9 cellular contexts compared by ENCODE assay signal in the genomic region with DNA sequence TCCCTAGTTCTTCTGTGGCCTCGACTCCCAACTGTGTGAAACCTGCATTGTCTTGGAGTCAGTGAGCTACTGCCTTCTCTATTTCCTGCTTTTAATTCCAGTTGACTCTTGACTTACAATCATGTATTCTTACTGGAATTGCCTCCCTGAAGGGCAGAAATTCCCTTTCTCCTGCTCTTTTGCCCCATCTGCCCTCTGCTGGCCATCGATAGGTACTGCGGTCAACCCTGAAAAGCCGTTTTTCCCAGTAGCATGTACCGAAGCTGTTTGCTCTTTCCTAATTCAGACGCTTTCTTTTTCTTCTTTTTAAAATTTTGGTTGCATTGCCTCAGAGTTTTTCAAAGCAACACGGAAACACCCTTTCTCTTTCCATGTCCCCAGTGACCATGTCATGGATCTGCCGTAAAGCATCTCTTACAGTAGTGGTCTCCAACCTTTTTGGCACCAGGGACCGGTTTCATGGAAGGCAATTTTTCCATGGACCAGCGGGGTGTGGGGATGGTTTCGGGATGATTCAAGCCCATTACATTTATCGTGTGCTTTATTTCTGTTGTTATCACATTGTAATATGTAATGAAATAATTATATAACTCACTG.
DNase-seq lines count a peak whose midpoint lies in the region; ATAC-seq and TF ChIP-seq lines count a peak whose summit lies in the region.
"Had no signal": no experiment of that assay in that cellular context is flagged by ENCODE, and none has a peak within 500 bp of the region (broad histone marks: within the 10 kb centered on the region; RNA-seq: fewer than 3 reads in every experiment).

No MANE protein-coding gene starts in this region.

- no peaks in the 10 kb centered on the region for H3K27me3 ChIP-seq in CD8-positive, alpha-beta T cell (ENCODE audit: insufficient read depth, low read length)
- H3K27me3 ChIP-seq in OCI-LY3 (ENCODE audit: low read depth, low read length): no peaks in the 10 kb centered on the region

- H3K27me3 Mint-ChIP-seq in CD8-positive, alpha-beta T cell (ENCODE audit: low read depth): peaks cover 6% of the 10 kb centered on the region

- no peak overlapping the region for H3K4me3 Mint-ChIP-seq in CD8-positive, alpha-beta T cell

- peak overlapping the region; percentile 56 for H3K4me2 ChIP-seq in OCI-LY3 (ENCODE audit: low read length)

- H3K27ac ChIP-seq in CD8-positive, alpha-beta T cell (ENCODE audit: low read depth, low read length): no peak overlapping the region
- no peak overlapping the region for H3K27ac ChIP-seq in OCI-LY3 (ENCODE audit: low read length)
- H3K27ac ChIP-seq: SK-N-MC had no signal

- no peaks in the 10 kb centered on the region for H3K36me3 Mint-ChIP-seq in CD8-positive, alpha-beta T cell

- POLR2A ChIA-PET in CD8-positive, alpha-beta T cell (lab: Charles Lee): interaction anchor here (0.8 kb wide), 1 partner anchor 266 kb away, joined by 3 read pairs; no protein-coding TSS in a partner anchor

- H3K4me1 ChIP-seq in CD8-positive, alpha-beta T cell (ENCODE audit: insufficient read depth, low read length): no peaks in the 10 kb centered on the region
- peaks cover 3% of the 10 kb centered on the region; the same call in 1 of the 2 replicates for H3K4me1 ChIP-seq in OCI-LY3 (ENCODE audit: low read length)

- no peaks in the 10 kb centered on the region for H3K4me1 Mint-ChIP-seq in CD8-positive, alpha-beta T cell (ENCODE audit: low read depth)

- peak in 5 of 7 experiments; percentile 16 to 57 (median 32) for DNase-seq in CD8-positive, alpha-beta T cell
- DNase-seq in HCEC 1CT (peak; percentile 42), glomerular visceral epithelial cell (ENCODE audit: extremely low spot score) (peak; percentile 55), posterior vena cava (ENCODE audit: low spot score) (peak; percentile 78), COR-L47 (lab: John Stamatoyannopoulos, UW) (no peak), mesenteric fat pad (ENCODE audit: low spot score) (no peak)
- peak; percentile 75 for DNase-seq in activated effector memory CD4-positive, alpha-beta T cell treated with anti-CD3 and anti-CD28 coated beads, Interleukin-2, amount 50 U/mL, for 16 hours

- CTCF ChIA-PET in CD8-positive, alpha-beta T cell (lab: Charles Lee): interaction anchor here (0.6 to 2.4 kb wide), 12 partner anchors 10 to 324 kb away, joined by 3 to 16 read pairs (median 3); no protein-coding TSS in a partner anchor

- H3K36me3 ChIP-seq in CD8-positive, alpha-beta T cell (ENCODE audit: insufficient read depth, low read length): no peaks in the 10 kb centered on the region
- no peaks in the 10 kb centered on the region for H3K36me3 ChIP-seq in OCI-LY3 (replicated peaks; ENCODE audit: low read depth, low read length)

- H3K79me2 ChIP-seq in OCI-LY3 (ENCODE audit: low read length): no peaks in the 10 kb centered on the region

- intact Hi-C loops in CD8-positive, alpha-beta T cell (cut with DNase I, micrococcal nuclease): loop anchor here (1.0 to 2.0 kb wide), 6 partner anchors 147 to 568 kb away; no protein-coding TSS in a partner anchor
- intact Hi-C loops in posterior vena cava (cut with DNase I): no loop called here

- H3K9ac ChIP-seq in OCI-LY3 (ENCODE audit: low read length): no peak overlapping the region

- H3K27ac Mint-ChIP-seq in CD8-positive, alpha-beta T cell: no peak overlapping the region

- H3K9me3 Mint-ChIP-seq in CD8-positive, alpha-beta T cell: no peaks in the 10 kb centered on the region

- no peaks in the 10 kb centered on the region for H3K9me3 ChIP-seq in CD8-positive, alpha-beta T cell (ENCODE audit: low read length)
- no peaks in the 10 kb centered on the region for H3K9me3 ChIP-seq in OCI-LY3 (ENCODE audit: insufficient read depth, low read length)

- no peak overlapping the region for H2AFZ ChIP-seq in OCI-LY3 (ENCODE audit: low read depth, low read length)

- no peak overlapping the region for H3K4me3 ChIP-seq in CD8-positive, alpha-beta T cell (ENCODE audit: low read depth, low read length)
- H3K4me3 ChIP-seq in OCI-LY3 (ENCODE audit: low read length): 0 out of 2 replicates have a peak overlapping the region, but pooled peaks have one; percentile 26
- H3K4me3 ChIP-seq: SK-N-MC had no signal

- ATAC-seq in CD8-positive, alpha-beta T cell: no peak

- peak; percentile 85 for TF ChIP-seq CTCF in CD8-positive, alpha-beta T cell (IDR thresholded peaks at IDR 0.05)
- TF ChIP-seq CTCF in OCI-LY3 (IDR thresholded peaks at IDR 0.05; ENCODE audit: low read depth, low read length): peak; percentile 98

- H4K20me1 ChIP-seq in OCI-LY3 (ENCODE audit: insufficient read depth, low read length): no peaks in the 10 kb centered on the region

Comparison
In these comparisons a context has a peak if more than half of its experiments do, and no peak if none do; other contexts are left out.
1. DNase-seq: peak in CD8-positive, alpha-beta T cell (5 of 7), HCEC 1CT (single experiment), activated effector memory CD4-positive, alpha-beta T cell treated with anti-CD3 and anti-CD28 coated beads, Interleukin-2, amount 50 U/mL, for 16 hours (single experiment), glomerular visceral epithelial cell (single experiment) and posterior vena cava (single experiment); none in COR-L47 (single experiment) and mesenteric fat pad (single experiment).
2. intact Hi-C loops: an anchor here in CD8-positive, alpha-beta T cell (1.0 to 2.0 kb wide); none called in posterior vena cava.